ENCODE assay signal across 13 cellular contexts in the genomic region with DNA sequence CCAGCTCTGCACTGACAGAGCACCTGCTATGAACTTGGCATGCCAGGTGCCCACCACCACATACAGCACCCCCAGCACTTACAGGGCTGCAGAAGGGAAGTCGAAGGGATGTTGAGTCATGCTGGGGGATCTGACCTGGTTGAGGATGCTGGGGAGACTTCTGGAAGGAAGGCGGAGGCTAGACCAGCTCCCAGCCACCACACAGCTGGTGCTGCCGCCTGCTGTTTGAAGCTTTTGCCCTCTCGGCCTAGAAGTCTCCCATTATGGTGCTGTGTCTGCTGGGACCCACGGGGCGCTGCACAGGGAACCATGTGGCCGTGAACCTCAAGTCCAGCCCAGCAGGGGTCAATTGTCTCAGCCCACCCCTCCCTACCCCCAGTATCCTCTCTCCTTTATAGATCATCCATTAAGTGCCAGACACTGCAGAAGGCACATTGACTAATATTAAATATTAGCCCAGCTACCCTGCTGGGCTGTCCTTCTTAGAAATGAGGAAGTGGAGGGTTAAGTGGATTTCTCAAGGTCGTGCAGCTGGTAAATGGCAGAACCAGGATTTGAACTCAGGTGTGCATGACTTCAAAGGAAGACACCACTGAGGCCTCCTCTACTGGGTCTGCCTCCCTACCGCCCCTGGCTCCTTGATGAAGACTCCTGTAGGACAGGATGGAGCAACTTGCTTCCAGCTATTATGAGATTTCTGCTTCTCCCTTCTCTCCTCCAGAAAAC. TPM values are rescaled to one million over a fixed set of nuclear protein-coding genes. Genes with fewer than 3 reads are reported as not detected.
A peak's percentile ranks its signal among the peaks of the same experiment; 100 is the strongest.
DNase-seq lines count a peak whose midpoint lies in the region; ATAC-seq, FAIRE-seq and TF ChIP-seq lines count a peak whose summit lies in the region.
"Had no signal": no experiment of that assay in that cellular context is flagged by ENCODE, and none has a peak within 500 bp of the region (broad histone marks: within the 10 kb centered on the region; RNA-seq: fewer than 3 reads in every experiment).

No MANE protein-coding gene starts in this region.

- H3K9me3 ChIP-seq in A549 (peaks cover 3% of the 10 kb centered on the region; the same call in 1 of the 3 replicates), OCI-LY7 (ENCODE audit: low read length) (no peaks in the 10 kb centered on the region)
- H3K9me3 ChIP-seq: body of pancreas, ovary had no signal

- H3K4me1 ChIP-seq in A549 (peaks cover 83% of the 10 kb centered on the region), OCI-LY7 (ENCODE audit: insufficient read depth, low read length, poor library complexity, severe bottlenecking) (peaks cover 22% of the 10 kb centered on the region)

- H4K20me1 ChIP-seq in OCI-LY7 (ENCODE audit: insufficient read depth, low read length): no peaks in the 10 kb centered on the region

- peak; percentile 38 to 42; a peak in 4 of 5 replicates for TF ChIP-seq RAD21 in A549 (conservative IDR thresholded peaks at IDR 0.05 in 1 of 2, IDR thresholded peaks at IDR 0.05 in 1 of 2)

- no peak for FAIRE-seq in A549 (lab: Jason Lieb, UNC)
- FAIRE-seq in GM18507 (lab: Jason Lieb, UNC): peak; percentile 65

- TF ChIP-seq EP300 in A549 (IDR thresholded peaks at IDR 0.05): no peak

- peak in 1 of 2 experiments; percentile 66 for DNase-seq in A549 (ENCODE audit: low read depth in 1 of 2, low spot score in 1 of 2)
- no peak for DNase-seq in GM18507 (ENCODE audit: extremely low spot score, insufficient read length, low read depth)
- peak; percentile 56 for DNase-seq in OCI-LY7 (ENCODE audit: low spot score)
- no peak for DNase-seq in fibroblast of the aortic adventitia (ENCODE audit: low read depth)
- no peak for DNase-seq in H4 (ENCODE audit: low spot score)
- no peak for DNase-seq in nucleus accumbens (lab: John Stamatoyannopoulos, UW)
- DNase-seq: body of pancreas, mesendoderm, NCI-H1048, ovary had no signal

- H3K9me2 ChIP-seq in OCI-LY7 (ENCODE audit: insufficient read depth, low read length): no peaks in the 10 kb centered on the region

- H3K4me2 ChIP-seq in A549 (peak overlapping the region; percentile 60), OCI-LY7 (ENCODE audit: low read length) (peak overlapping the region; percentile 0; the same call in 1 of the 2 replicates)

- CTCF ChIA-PET in A549 (lab: Yijun Ruan, JAX): interaction anchor here (0.6 to 6.5 kb wide), 17 partner anchors 8 to 140 kb away, joined by 3 to 40 read pairs (median 4); no protein-coding TSS in a partner anchor
- CTCF ChIA-PET in OCI-LY7 (lab: Charles Lee; ENCODE audit: unreplicated experiment): no interaction called here

- no peaks in the 10 kb centered on the region for H3K79me2 ChIP-seq in OCI-LY7 (ENCODE audit: insufficient read depth, low read depth, low read length)

- POLR2A ChIA-PET in A549 (lab: Yijun Ruan, JAX) (no interaction called here), OCI-LY7 (lab: Charles Lee) (no interaction called here)

- no peak overlapping the region for H3K4me3 ChIP-seq in A549
- no peak overlapping the region for H3K4me3 ChIP-seq in OCI-LY7 (ENCODE audit: low read depth, low read length, poor library complexity, severe bottlenecking)
- no peak overlapping the region for H3K4me3 ChIP-seq in fibroblast of the aortic adventitia (ENCODE audit: low read depth, low read length)
- H3K4me3 ChIP-seq: body of pancreas, ovary had no signal

- no TSS peak for BruUV-seq in OCI-LY7 (replicated peaks; lab: Mats Ljungman, UMichigan)

- no peaks in the 10 kb centered on the region for H3K36me3 ChIP-seq in OCI-LY7 (ENCODE audit: insufficient read depth, low read length)
- H3K36me3 ChIP-seq: ovary had no signal

- peak; percentile 48 to 62; a peak in 5 of 6 replicates for ATAC-seq in A549
- ATAC-seq in HG03196 (IDR thresholded peaks at IDR 0.05; ENCODE audit: unreplicated experiment): no peak
- no peak for ATAC-seq in HG02623 (IDR thresholded peaks at IDR 0.05; ENCODE audit: unreplicated experiment)
- ATAC-seq: body of pancreas, WTC11 had no signal

- intact Hi-C loops in OCI-LY7 (cut with micrococcal nuclease; ENCODE audit: unreplicated experiment): no loop called here

- H3K27ac ChIP-seq in A549 (peak overlapping the region; percentile 76 to 94), OCI-LY7 (ENCODE audit: low read depth, low read length, poor library complexity, severe bottlenecking) (no peak overlapping the region)
- H3K27ac ChIP-seq: body of pancreas, ovary had no signal

- no peak overlapping the region for H2AFZ ChIP-seq in OCI-LY7 (ENCODE audit: low read length)

- TF ChIP-seq CTCF in A549 (IDR thresholded peaks at IDR 0.05) (peak; percentile 37; the same call in 2 of the 3 replicates), OCI-LY7 (conservative IDR thresholded peaks at IDR 0.05; ENCODE audit: low read length) (peak; percentile 65), fibroblast of the aortic adventitia (IDR thresholded peaks at IDR 0.05; ENCODE audit: insufficient read depth, low read length) (peak; percentile 2)

- TF ChIP-seq POLR2A in A549 (IDR thresholded peaks at IDR 0.05; ENCODE audit: low read length): no peak

- 32% methylated on average over 7 of the region's 9 CpGs for WGBS in A549 (ENCODE audit: missing lambda C conversion rate)

TF ChIP-seq in A549, 52 proteins besides CTCF, POLR2A, EP300 and RAD21:
- TF ChIP-seq ZSCAN20 (CRISPR knock-in tag; IDR thresholded peaks at IDR 0.05) (no peak), GATA3 (IDR thresholded peaks at IDR 0.05; ENCODE audit: borderline replicate concordance) (no peak), EHMT2 (IDR thresholded peaks at IDR 0.05; ENCODE audit: low read depth) (no peak), ZNF302 (CRISPR knock-in tag; IDR thresholded peaks at IDR 0.05) (no peak), RARB (CRISPR knock-in tag; IDR thresholded peaks at IDR 0.05) (no peak), NFE2L2 (conservative IDR thresholded peaks at IDR 0.05; ENCODE audit: low read length) (no peak), SREBF2 (IDR thresholded peaks at IDR 0.05) (no peak), POLR2AphosphoS2 (conservative IDR thresholded peaks at IDR 0.05; ENCODE audit: low read length) (no peak), ZC3H11A (IDR thresholded peaks at IDR 0.05) (no peak), SMC3 (IDR thresholded peaks at IDR 0.05) (peak; percentile 50; the same call in 2 of the 3 replicates), JUNB (IDR thresholded peaks at IDR 0.05) (no peak), HOXA7 (CRISPR knock-in tag; IDR thresholded peaks at IDR 0.05) (no peak)
- TF ChIP-seq, protein P1, sequence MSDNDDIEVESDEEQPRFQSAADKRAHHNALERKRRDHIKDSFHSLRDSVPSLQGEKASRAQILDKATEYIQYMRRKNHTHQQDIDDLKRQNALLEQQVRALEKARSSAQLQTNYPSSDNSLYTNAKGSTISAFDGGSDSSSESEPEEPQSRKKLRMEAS (IDR thresholded peaks at IDR 0.05): peak; percentile 53; the same call in 1 of the 2 replicates

RNA-seq across cellular contexts. Expression of gene CYTH4, which starts 49.7 kb away (rescaled TPM):
- 0.03 and 0.05 TPM in 2 replicates for polyA plus RNA-seq in A549 (2011; rRNA removed)
- polyA plus RNA-seq in A549 (2012; cell fraction: cytosol; rRNA removed): 0.09 and 0.16 TPM in 2 replicates
- polyA plus RNA-seq in A549 (2012; cell fraction: nucleus; rRNA removed): 0.24 and 0.32 TPM in 2 replicates
- polyA plus RNA-seq in A549 (2017; fragmentation: RNase III; extraction: RNeasy Plus Mini Kit Qiagen cat#74134 plus additional on column Dnase treatment): 0.10 to 0.24 TPM (median 0.15 TPM) in 3 replicates
- 0.04 TPM in 1 of 2 replicates, not detected in the other for polyA minus RNA-seq in A549 (2011; rRNA and poly(A)+ RNA removed)
- 20.6 and 35.0 TPM in 2 replicates for total RNA-seq in OCI-LY7 (2014; rRNA removed; shearing (Covaris generic))
- 24.8 and 28.1 TPM in 2 replicates for total RNA-seq in OCI-LY7 (2022)
- 0.25 and 0.72 TPM in 2 replicates for total RNA-seq in fibroblast of the aortic adventitia (ENCODE audit: low replicate concordance)
- total RNA-seq in H4 (2014; rRNA removed; shearing (Covaris generic)): 0.08 TPM in 1 of 2 replicates, not detected in the other

Comparison
In these comparisons a context has a peak if more than half of its experiments do, and no peak if none do; other contexts are left out.
1. ATAC-seq: peak in A549 (2 of 2); none in HG03196 (single experiment) and HG02623 (single experiment).
2. CTCF ChIP-seq: peak in every context shown above with its lines; median percentile 65 in OCI-LY7; 37 in A549; 2 in fibroblast of the aortic adventitia.
3. RNA of gene CYTH4, which starts 49.7 kb away (total RNA-seq): 20.6 to 35.0 TPM in OCI-LY7; 0.25 to 0.72 TPM in fibroblast of the aortic adventitia and 0.08 TPM in H4; every median in the first group is over 10 times any median in the second.